In the genomic region with DNA sequence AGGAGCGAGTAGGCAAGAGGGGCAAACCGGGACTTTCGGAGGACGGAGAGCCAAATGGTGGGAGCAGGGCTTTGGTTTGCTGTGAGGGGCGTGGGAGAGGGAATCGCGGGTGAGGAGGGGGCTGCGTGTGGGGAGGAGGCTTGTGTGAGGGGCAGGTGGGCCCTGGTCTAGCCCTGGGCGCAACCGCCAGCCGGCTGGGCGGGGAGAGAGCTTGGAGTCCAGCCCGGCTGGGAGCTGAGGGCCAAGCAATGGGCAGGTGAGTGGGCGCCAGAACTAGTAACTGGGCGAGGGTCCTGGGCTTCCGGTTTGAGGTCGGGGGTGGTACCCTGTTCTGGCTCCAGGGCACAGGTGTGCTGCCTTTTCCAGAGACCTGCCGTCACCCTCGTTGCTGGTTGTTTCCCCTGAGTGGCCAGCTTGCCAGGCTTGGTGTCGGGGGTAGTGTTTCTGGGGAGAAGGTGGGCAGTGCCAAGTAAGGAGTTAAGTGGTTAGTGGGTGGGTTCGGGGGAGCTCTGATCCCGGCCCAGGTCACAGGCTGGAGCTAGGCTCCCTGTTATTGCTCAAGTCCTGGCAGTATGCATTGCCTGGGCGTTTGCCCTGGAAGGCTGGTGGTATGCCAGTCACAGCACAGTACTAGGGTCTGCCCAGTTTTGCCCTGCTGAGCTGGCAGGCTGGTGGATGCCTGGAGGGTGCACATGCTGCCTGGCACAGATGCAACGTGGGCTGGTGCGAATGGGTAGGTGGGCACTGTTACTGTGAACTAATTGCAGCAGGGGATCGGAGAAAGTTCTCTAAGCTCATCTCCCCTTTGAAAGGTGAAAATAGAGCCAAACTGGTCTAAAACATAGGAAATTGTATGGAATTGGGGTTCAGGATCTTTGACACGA, we compare ENCODE assay signal across 8 cellular contexts. TPM values are rescaled to one million over a fixed set of nuclear protein-coding genes. Genes with fewer than 3 reads are reported as not detected.
DNase-seq lines count a peak whose midpoint lies in the region; ATAC-seq and TF ChIP-seq lines count a peak whose summit lies in the region.

No MANE protein-coding gene starts in this region.

- peaks cover 4% of the 10 kb centered on the region for H3K36me3 Mint-ChIP-seq in activated naive CD8-positive, alpha-beta T cell treated with anti-CD3 and anti-CD28 coated beads, Interleukin-2, amount 10 ng/mL, durations not matched to agents 7 days and 5 days

- peak overlapping the region; percentile 88 for H3K9ac ChIP-seq in trophoblast cell (ENCODE audit: low read length)

- H3K27me3 ChIP-seq in MG63 = no peaks in the 10 kb centered on the region
- no peaks in the 10 kb centered on the region for H3K27me3 ChIP-seq in heart left ventricle
- no peaks in the 10 kb centered on the region for H3K27me3 ChIP-seq in trophoblast cell (ENCODE audit: insufficient read depth, low read length)

- H3K9me3 Mint-ChIP-seq in activated naive CD8-positive, alpha-beta T cell treated with anti-CD3 and anti-CD28 coated beads, Interleukin-2, amount 10 ng/mL, durations not matched to agents 7 days and 5 days = no peaks in the 10 kb centered on the region

- H3K27me3 Mint-ChIP-seq in activated naive CD8-positive, alpha-beta T cell treated with anti-CD3 and anti-CD28 coated beads, Interleukin-2, amount 10 ng/mL, durations not matched to agents 7 days and 5 days = no peaks in the 10 kb centered on the region

- ATAC-seq in activated naive CD8-positive, alpha-beta T cell treated with anti-CD3 and anti-CD28 coated beads, Interleukin-2, amount 10 ng/mL, durations not matched to agents 7 days and 5 days (ENCODE audit: low read depth) = peak; percentile 0
- ATAC-seq in heart left ventricle (peak; percentile 52 to 67 (median 56)), HG02970 (IDR thresholded peaks at IDR 0.05; ENCODE audit: low FRiP score, unreplicated experiment) (no peak), HG03439 (IDR thresholded peaks at IDR 0.05; ENCODE audit: unreplicated experiment) (no peak)

- POLR2A ChIA-PET in activated naive CD8-positive, alpha-beta T cell treated with anti-CD3 and anti-CD28 coated beads, Interleukin-2, amount 10 ng/mL, durations not matched to agents 7 days and 5 days (lab: Charles Lee) = interaction anchor here (0.6 to 2.0 kb wide), 7 partner anchors 22 to 333 kb away, joined by 3 to 8 read pairs (median 4); no protein-coding TSS in a partner anchor

- peak overlapping the region; percentile 46 for H2BK12ac ChIP-seq in trophoblast cell (ENCODE audit: low read length)

- H3K79me1 ChIP-seq in trophoblast cell (ENCODE audit: low read length) = peaks cover 14% of the 10 kb centered on the region

- peak overlapping the region; percentile 51 for H3K23ac ChIP-seq in trophoblast cell (ENCODE audit: low read length)

- H3K4me3 ChIP-seq in MG63 (peak overlapping the region; percentile 93), heart left ventricle (peak overlapping the region; percentile 63 to 92 (median 74)), trophoblast cell (ENCODE audit: low read depth, low read length) (peak overlapping the region; percentile 93)

- intact Hi-C loops in heart left ventricle (cut with DNase I) = loop anchor here in 1 of 10 donors (10.0 kb wide), 2 partner anchors 74 to 384 kb away; a partner anchor contains a TSS

- no peak for TF ChIP-seq POLR2A in heart left ventricle (IDR thresholded peaks at IDR 0.05)

- peak overlapping the region; percentile 98 for H3K4me3 Mint-ChIP-seq in activated naive CD8-positive, alpha-beta T cell treated with anti-CD3 and anti-CD28 coated beads, Interleukin-2, amount 10 ng/mL, durations not matched to agents 7 days and 5 days

- peak overlapping the region; percentile 88 for H4K12ac ChIP-seq in trophoblast cell (ENCODE audit: low read depth, low read length)

- peak overlapping the region; percentile 51 for H2AK5ac ChIP-seq in trophoblast cell (ENCODE audit: low read length)

- DNase-seq in Daoy (ENCODE audit: low read depth) = peak; percentile 47
- DNase-seq in MG63 = peak; percentile 82
- DNase-seq in activated naive CD8-positive, alpha-beta T cell treated with anti-CD3 and anti-CD28 coated beads, Interleukin-2, amount 10 ng/mL, durations not matched to agents 7 days and 5 days = no peak
- peak; percentile 72 to 88 (median 80) for DNase-seq in heart left ventricle
- DNase-seq in trophoblast cell = peak in 1 of 2 donors; percentile 45
- DNase-seq in GM10266 (ENCODE audit: extremely low spot score) = no peak

- peak overlapping the region; percentile 95 for H3K14ac ChIP-seq in trophoblast cell (ENCODE audit: low read length)

- peak overlapping the region; percentile 91 for H3K18ac ChIP-seq in trophoblast cell (ENCODE audit: low read length)

- peaks cover 5 to 72% (median 50%) of the 10 kb centered on the region in 12 donors for H3K4me1 ChIP-seq in heart left ventricle
- peaks cover 4 to 9% of the 10 kb centered on the region in 2 experiments for H3K4me1 ChIP-seq in trophoblast cell (ENCODE audit: control insufficient read depth in 1 of 2, insufficient read depth in 2 of 2, low read length in 2 of 2)

- no peak for TF ChIP-seq CTCF in heart left ventricle (IDR thresholded peaks at IDR 0.05)
- no peak for TF ChIP-seq CTCF in GM10266 (IDR thresholded peaks at IDR 0.05; ENCODE audit: control insufficient read depth, insufficient read depth, low read depth, missing control alignments)

- peaks cover 32% of the 10 kb centered on the region for H3K4me1 Mint-ChIP-seq in activated naive CD8-positive, alpha-beta T cell treated with anti-CD3 and anti-CD28 coated beads, Interleukin-2, amount 10 ng/mL, durations not matched to agents 7 days and 5 days

- no peaks in the 10 kb centered on the region for H3K36me3 ChIP-seq in MG63
- H3K36me3 ChIP-seq in heart left ventricle = no peaks in the 10 kb centered on the region
- H3K36me3 ChIP-seq in trophoblast cell (ENCODE audit: control insufficient read depth in 1 of 2, insufficient read depth in 2 of 2, low read length in 2 of 2) = no peaks in the 10 kb centered on the region

- H4K8ac ChIP-seq in trophoblast cell (ENCODE audit: low read depth, low read length) = peak overlapping the region; percentile 94

- H2AFZ ChIP-seq in trophoblast cell (ENCODE audit: insufficient read depth, low read length, poor library complexity) = peak overlapping the region; percentile 90

- peak overlapping the region; percentile 85 for H3K4ac ChIP-seq in trophoblast cell (ENCODE audit: low read depth, low read length)

- H2BK120ac ChIP-seq in trophoblast cell (ENCODE audit: insufficient read depth, low read length, poor library complexity) = peak overlapping the region; percentile 66

- 6 to 7% (median 6%) methylated on average over 26 to 27 of the region's 27 CpGs for WGBS in heart left ventricle, 4 donors
- WGBS in trophoblast cell (ENCODE audit: extremely low coverage, insufficient coverage, insufficient read length) = no CpG with 5 or more reads among the region's 27 CpGs

- H3K79me2 ChIP-seq in trophoblast cell (ENCODE audit: control insufficient read depth, insufficient read depth, low read length, poor library complexity) = peaks cover 14% of the 10 kb centered on the region

- H3K9me3 ChIP-seq in MG63 = no peaks in the 10 kb centered on the region
- H3K9me3 ChIP-seq in heart left ventricle = no peaks in the 10 kb centered on the region
- H3K9me3 ChIP-seq in trophoblast cell (ENCODE audit: insufficient read depth, low read depth, low read length) = no peaks in the 10 kb centered on the region

- H3K4me2 ChIP-seq in trophoblast cell (ENCODE audit: low read length) = peak overlapping the region; percentile 67

- peak overlapping the region; percentile 91 for H4K91ac ChIP-seq in trophoblast cell (ENCODE audit: low read depth, low read length)

- H3K27ac ChIP-seq in heart left ventricle = peak overlapping the region; percentile 85 to 99 (median 96)
- peak overlapping the region; percentile 63 for H3K27ac ChIP-seq in trophoblast cell (ENCODE audit: low read depth, low read length)

- H2BK5ac ChIP-seq in trophoblast cell (ENCODE audit: low read depth, low read length, poor library complexity) = peak overlapping the region; percentile 95

- peak overlapping the region; percentile 92 for H3K27ac Mint-ChIP-seq in activated naive CD8-positive, alpha-beta T cell treated with anti-CD3 and anti-CD28 coated beads, Interleukin-2, amount 10 ng/mL, durations not matched to agents 7 days and 5 days

RNA-seq across cellular contexts. Expression of a gene that starts 0.7 kb away (rescaled TPM):
- 12.7 and 15.6 TPM in 2 replicates for total RNA-seq in Daoy (2014; rRNA removed; shearing (Covaris generic))
- 17.1 and 32.1 TPM in 2 replicates for total RNA-seq in MG63 (2014; rRNA removed; shearing (Covaris generic); ENCODE audit: low replicate concordance)
- total RNA-seq in activated naive CD8-positive, alpha-beta T cell treated with anti-CD3 and anti-CD28 coated beads, Interleukin-2, amount 10 ng/mL, durations not matched to agents 7 days and 5 days = 10 to 100 TPM; 14.0 to 14.5 TPM
- 10 to 100 TPM; 44.5 to 85.9 (median 66.7) TPM for total RNA-seq in heart left ventricle
- polyA plus RNA-seq in heart left ventricle = 10 to 100 TPM; 10.9 to 27.0 TPM
- polyA plus RNA-seq in trophoblast cell (2013) = 14.3 and 14.4 TPM in 2 replicates

RNA-seq across cellular contexts. Expression of a gene that starts 42.9 kb away (rescaled TPM):
- total RNA-seq in Daoy (2014; rRNA removed; shearing (Covaris generic)) = not detected in 2 replicates
- total RNA-seq in MG63 (2014; rRNA removed; shearing (Covaris generic); ENCODE audit: low replicate concordance) = not detected in 2 replicates
- total RNA-seq in activated naive CD8-positive, alpha-beta T cell treated with anti-CD3 and anti-CD28 coated beads, Interleukin-2, amount 10 ng/mL, durations not matched to agents 7 days and 5 days = not detected
- total RNA-seq in heart left ventricle = under 1 TPM in 1 of 9 donors, not detected in 8; 0.12 TPM
- polyA plus RNA-seq in heart left ventricle = not detected
- 0.26 and 0.28 TPM in 2 replicates for polyA plus RNA-seq in trophoblast cell (2013)

Comparison
In these comparisons a context has a peak if more than half of its experiments do, and no peak if none do; other contexts are left out.
1. DNase-seq: peak in Daoy (single experiment), MG63 (single experiment) and heart left ventricle (5 of 5); none in activated naive CD8-positive, alpha-beta T cell treated with anti-CD3 and anti-CD28 coated beads, Interleukin-2, amount 10 ng/mL, durations not matched to agents 7 days and 5 days (single experiment) and GM10266 (single experiment).
2. ATAC-seq: peak in activated naive CD8-positive, alpha-beta T cell treated with anti-CD3 and anti-CD28 coated beads, Interleukin-2, amount 10 ng/mL, durations not matched to agents 7 days and 5 days (single experiment) and heart left ventricle (4 of 4); none in HG02970 (single experiment) and HG03439 (single experiment).
3. Peak in every context shown above with its lines, with median percentiles within 50 percentile points of each other: H3K4me3 ChIP-seq.